1 cellular context compared by ENCODE assay signal in genomic region chr6:31158140-31158862, GRCh38.
TF ChIP-seq lines count a peak whose summit lies in the region.

TSS of gene TCF19 (plus strand) at chr6:31158589. CDS start at chr6:31159470, 881 bp downstream.

TF ChIP-seq in HepG2, 621 proteins besides CTCF, POLR2A, EP300 and RAD21 (continued from another document and continues in another):
- TF ChIP-seq ZXDC (CRISPR knock-in tag; IDR thresholded peaks at IDR 0.05) (0 out of 2 replicates have a peak, but pooled peaks have one; percentile 51), CREBL2 (CRISPR knock-in tag; IDR thresholded peaks at IDR 0.05; ENCODE audit: borderline replicate concordance) (no peak; the same call in 1 of the 2 replicates), NPAS2 (CRISPR knock-in tag; IDR thresholded peaks at IDR 0.05; ENCODE audit: borderline replicate concordance) (no peak), PRDM15 (CRISPR knock-in tag; IDR thresholded peaks at IDR 0.05) (no peak), PRDM10 (CRISPR knock-in tag; IDR thresholded peaks at IDR 0.05; ENCODE audit: low read depth) (peak; percentile 62), IKZF5 (CRISPR knock-in tag; IDR thresholded peaks at IDR 0.05) (peak; percentile 44; the same call in 1 of the 2 replicates), MTF1 (CRISPR knock-in tag; IDR thresholded peaks at IDR 0.05) (no peak), FOXJ3 (CRISPR knock-in tag; IDR thresholded peaks at IDR 0.05; ENCODE audit: borderline replicate concordance) (no peak), RBM39 (IDR thresholded peaks at IDR 0.05; ENCODE audit: low read depth, low read length, poor library complexity, severe bottlenecking) (peak; percentile 50), ZNF3 (CRISPR knock-in tag; IDR thresholded peaks at IDR 0.05) (no peak), DMAP1 (CRISPR knock-in tag; IDR thresholded peaks at IDR 0.05) (no peak; the same call in 1 of the 2 replicates), THAP7 (CRISPR knock-in tag; IDR thresholded peaks at IDR 0.05) (no peak), SIN3A (IDR thresholded peaks at IDR 0.05; ENCODE audit: borderline replicate concordance, low read depth, low read length) (peak; percentile 99), ZNF503 (CRISPR knock-in tag; IDR thresholded peaks at IDR 0.05) (no peak), ONECUT2 (CRISPR knock-in tag; IDR thresholded peaks at IDR 0.05) (no peak), SMYD3 (CRISPR knock-in tag; IDR thresholded peaks at IDR 0.05) (peak; percentile 96), DRAP1 (CRISPR knock-in tag; IDR thresholded peaks at IDR 0.05) (peak; percentile 48; the same call in 1 of the 2 replicates), ZNF652 (CRISPR knock-in tag; IDR thresholded peaks at IDR 0.05; ENCODE audit: borderline replicate concordance, low read depth) (no peak), POGZ (CRISPR knock-in tag; IDR thresholded peaks at IDR 0.05) (peak; percentile 57; the same call in 1 of the 2 replicates), ZNF281 (CRISPR knock-in tag; IDR thresholded peaks at IDR 0.05; ENCODE audit: borderline replicate concordance) (0 out of 2 replicates have a peak, but pooled peaks have one; percentile 3), ZNF550 (CRISPR knock-in tag; IDR thresholded peaks at IDR 0.05; ENCODE audit: borderline replicate concordance) (no peak), CC2D1A (CRISPR knock-in tag; IDR thresholded peaks at IDR 0.05) (peak; percentile 96; the same call in 1 of the 2 replicates), ZNF589 (CRISPR knock-in tag; conservative IDR thresholded peaks at IDR 0.05) (peak; percentile 75), EED (CRISPR knock-in tag; IDR thresholded peaks at IDR 0.05) (no peak), SMAD3 (CRISPR knock-in tag; IDR thresholded peaks at IDR 0.05) (0 out of 2 replicates have a peak, but pooled peaks have one; percentile 28), ZNF335 (CRISPR knock-in tag; IDR thresholded peaks at IDR 0.05) (no peak), ZNF747 (CRISPR knock-in tag; IDR thresholded peaks at IDR 0.05; ENCODE audit: borderline replicate concordance) (peak; percentile 40; the same call in 1 of the 2 replicates), FLYWCH1 (CRISPR knock-in tag; IDR thresholded peaks at IDR 0.05) (no peak), ZNF780A (CRISPR knock-in tag; IDR thresholded peaks at IDR 0.05) (peak; percentile 83; the same call in 1 of the 2 replicates), MTA1 (CRISPR knock-in tag; IDR thresholded peaks at IDR 0.05; ENCODE audit: borderline replicate concordance) (0 out of 2 replicates have a peak, but pooled peaks have one; percentile 60), NFYC (CRISPR knock-in tag; IDR thresholded peaks at IDR 0.05) (peak; percentile 97), ZNF256 (CRISPR knock-in tag; conservative IDR thresholded peaks at IDR 0.05) (no peak), HDAC2 (CRISPR knock-in tag; IDR thresholded peaks at IDR 0.05) (peak; percentile 43; the same call in 1 of the 2 replicates), CENPX (CRISPR knock-in tag; IDR thresholded peaks at IDR 0.05) (no peak), PAX8 (CRISPR knock-in tag; IDR thresholded peaks at IDR 0.05; ENCODE audit: borderline replicate concordance) (no peak), ZKSCAN1 (IDR thresholded peaks at IDR 0.05; ENCODE audit: low read length) (no peak), PLSCR1 (CRISPR knock-in tag; IDR thresholded peaks at IDR 0.05; ENCODE audit: borderline replicate concordance) (no peak), ZNF20 (CRISPR knock-in tag; IDR thresholded peaks at IDR 0.05) (no peak), ZNF230 (CRISPR knock-in tag; IDR thresholded peaks at IDR 0.05) (0 out of 2 replicates have a peak, but pooled peaks have one; percentile 35), RXRA (CRISPR knock-in tag; IDR thresholded peaks at IDR 0.05) (no peak), TBX2 (CRISPR knock-in tag; IDR thresholded peaks at IDR 0.05; ENCODE audit: borderline replicate concordance) (peak; percentile 85), MIXL1 (CRISPR knock-in tag; IDR thresholded peaks at IDR 0.05) (peak; percentile 19; the same call in 1 of the 2 replicates), LBX2 (CRISPR knock-in tag; IDR thresholded peaks at IDR 0.05; ENCODE audit: borderline replicate concordance) (0 out of 2 replicates have a peak, but pooled peaks have one; percentile 5), KLF6 (CRISPR knock-in tag; IDR thresholded peaks at IDR 0.05) (no peak)
